In the genomic region with DNA sequence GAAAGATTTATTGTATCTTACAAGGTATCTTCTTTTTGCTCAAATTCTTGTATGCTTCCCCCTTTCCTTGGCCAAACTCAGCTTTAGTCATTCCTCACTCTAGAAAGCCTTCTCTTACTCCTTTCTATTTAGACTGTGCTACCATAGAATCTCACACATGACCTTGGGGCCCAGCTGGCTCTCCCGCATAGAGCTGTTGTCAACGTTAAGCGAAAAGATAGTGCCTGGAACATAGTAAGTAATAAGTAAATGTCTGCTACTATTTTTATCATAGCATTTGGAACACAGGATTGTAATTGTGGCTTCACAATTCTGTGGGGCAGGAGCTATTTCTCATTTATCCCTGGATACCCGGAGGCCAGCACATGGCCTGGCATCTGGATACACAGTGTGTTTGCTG, we compare ENCODE assay signal across 19 cellular contexts. TPM values are rescaled to one million over a fixed set of nuclear protein-coding genes. Genes with fewer than 3 reads are reported as not detected.
DNase-seq lines count a peak whose midpoint lies in the region; ATAC-seq and TF ChIP-seq lines count a peak whose summit lies in the region.
"Had no signal": no experiment of that assay in that cellular context is flagged by ENCODE, and none has a peak within 500 bp of the region (broad histone marks: within the 10 kb centered on the region; RNA-seq: fewer than 3 reads in every experiment).

No MANE protein-coding gene starts in this region.

- WGBS in neuronal stem cell (ENCODE audit: extremely low coverage in 2 of 2, insufficient read length in 2 of 2, insufficient replicate concordance in 1 of 2), 2 donors, result no CpG with 5 or more reads among the region's 4 CpGs

- H2BK15ac ChIP-seq in neuronal stem cell (ENCODE audit: low read length), result no peak overlapping the region

- no peak overlapping the region for H2BK120ac ChIP-seq in neuronal stem cell (ENCODE audit: low read depth, low read length)

- H3K18ac ChIP-seq in neuronal stem cell (ENCODE audit: low read length), result no peak overlapping the region

- DNase-seq in Right ventricle myocardium inferior (ENCODE audit: missing footprints) (peak; percentile 66), cardiac septum (ENCODE audit: low spot score) (no peak), left ventricle myocardium inferior (no peak), neuronal stem cell (ENCODE audit: low spot score) (no peak), amniotic stem cell (lab: John Stamatoyannopoulos, UW) (no peak), NCI-H187 (lab: John Stamatoyannopoulos, UW) (no peak), SJCRH30 (no peak)
- DNase-seq: AML-193; Calu3; CD4-positive, alpha-beta memory T cell; DMS79 treated with DMSO at 0.1 percent for 48 hours; GF-D8; HCEC 1CT had no signal

- H3K14ac ChIP-seq in neuronal stem cell (ENCODE audit: low read length), result peak overlapping the region; percentile 77

- H3K27ac ChIP-seq in left ventricle myocardium inferior (replicated peaks) (peak overlapping the region; percentile 80), neuronal stem cell (replicated peaks; ENCODE audit: low read length) (no peak overlapping the region), SJCRH30 (no peak overlapping the region)
- H3K27ac ChIP-seq: 22Rv1, A549 had no signal

- no peaks in the 10 kb centered on the region for H3K9me3 ChIP-seq in left ventricle myocardium inferior (replicated peaks)
- H3K9me3 ChIP-seq in neuronal stem cell (replicated peaks in 1 of 2; ENCODE audit: control insufficient read depth in 2 of 2, insufficient read depth in 1 of 2, low read depth in 1 of 2, low read length in 2 of 2), result peaks cover 0 to 4% of the 10 kb centered on the region in 2 donors
- no peaks in the 10 kb centered on the region for H3K9me3 ChIP-seq in SJCRH30 (replicated peaks)
- H3K9me3 ChIP-seq: A549 had no signal

- H3K9ac ChIP-seq in neuronal stem cell (ENCODE audit: low read depth, low read length, poor library complexity), result no peak overlapping the region
- H3K9ac ChIP-seq: BLaER1 had no signal

- H2BK5ac ChIP-seq in neuronal stem cell (ENCODE audit: low read length), result no peak overlapping the region

- H2BK12ac ChIP-seq in neuronal stem cell (ENCODE audit: low read length), result no peak overlapping the region

- no peak overlapping the region for H2AK5ac ChIP-seq in neuronal stem cell (ENCODE audit: low read depth, low read length)

- no peak overlapping the region for H4K91ac ChIP-seq in neuronal stem cell (ENCODE audit: low read depth, low read length, poor library complexity)

- H3K4ac ChIP-seq in neuronal stem cell (ENCODE audit: low read length), result no peak overlapping the region

- no peak overlapping the region for H2AFZ ChIP-seq in neuronal stem cell (ENCODE audit: low read length)
- H2AFZ ChIP-seq: GM23338 had no signal

- ATAC-seq in Right ventricle myocardium inferior, result peak; percentile 65
- ATAC-seq: GM23338 had no signal

- no peak overlapping the region for H4K8ac ChIP-seq in neuronal stem cell (ENCODE audit: low read depth, low read length)

- H3K79me1 ChIP-seq in neuronal stem cell (ENCODE audit: low read depth, low read length), result no peaks in the 10 kb centered on the region

- no peak overlapping the region for H3K4me2 ChIP-seq in neuronal stem cell (ENCODE audit: insufficient read depth, low read length, poor library complexity, severe bottlenecking)
- H3K4me2 ChIP-seq: A549, GM23338 had no signal

- no peak overlapping the region for H3K4me3 ChIP-seq in left ventricle myocardium inferior
- no peak overlapping the region for H3K4me3 ChIP-seq in neuronal stem cell (ENCODE audit: low read length in 2 of 2)
- no peak overlapping the region for H3K4me3 ChIP-seq in SJCRH30
- H3K4me3 ChIP-seq: A549, BLaER1, GM23338 had no signal

- intact Hi-C loops in Right ventricle myocardium inferior (cut with DNase I), result no loop called here
- intact Hi-C loops in cardiac septum (cut with DNase I), result no loop called here
- intact Hi-C loops in left ventricle myocardium inferior (cut with micrococcal nuclease), result no loop called here

- H3K36me3 ChIP-seq in left ventricle myocardium inferior, result no peaks in the 10 kb centered on the region
- no peaks in the 10 kb centered on the region for H3K36me3 ChIP-seq in neuronal stem cell (replicated peaks in 1 of 2; ENCODE audit: control insufficient read depth in 2 of 2, insufficient read depth in 2 of 2, low read length in 2 of 2)
- H3K36me3 ChIP-seq in SJCRH30, result no peaks in the 10 kb centered on the region
- H3K36me3 ChIP-seq: BLaER1 had no signal

- no peak for TF ChIP-seq CTCF in left ventricle myocardium inferior (IDR thresholded peaks at IDR 0.05; ENCODE audit: borderline replicate concordance)

- H3K23ac ChIP-seq in neuronal stem cell (ENCODE audit: low read depth, low read length, poor library complexity), result peak overlapping the region; percentile 13

- H3K27me3 ChIP-seq in left ventricle myocardium inferior (ENCODE audit: low read depth) (no peaks in the 10 kb centered on the region), neuronal stem cell (ENCODE audit: control insufficient read depth in 3 of 3, insufficient read depth in 3 of 3, low read depth in 1 of 3, low read length in 3 of 3) (no peaks in the 10 kb centered on the region), SJCRH30 (no peaks in the 10 kb centered on the region)
- H3K27me3 ChIP-seq: BLaER1 had no signal

- H3K4me1 ChIP-seq in left ventricle myocardium inferior (peaks cover 25% of the 10 kb centered on the region), neuronal stem cell (ENCODE audit: control insufficient read depth in 2 of 2, insufficient read depth in 1 of 2, low read depth in 1 of 2, low read length in 2 of 2) (peaks cover 0 to 2% of the 10 kb centered on the region in 2 donors), SJCRH30 (no peaks in the 10 kb centered on the region; the same call in 1 of the 2 replicates)
- H3K4me1 ChIP-seq: A549 had no signal

RNA-seq across cellular contexts. Expression of a gene that starts 38.9 kb away (rescaled TPM):
- not detected for total RNA-seq in Right ventricle myocardium inferior
- total RNA-seq in cardiac septum, result not detected
- not detected for total RNA-seq in left ventricle myocardium inferior
- polyA plus RNA-seq in neuronal stem cell (2013, experiment 1 of 2), result not detected
- not detected for polyA plus RNA-seq in neuronal stem cell (2013, experiment 2 of 2)
- not detected in 2 replicates for total RNA-seq in SJCRH30 (2014; rRNA removed; shearing (Covaris generic))
- total RNA-seq: Calu3; CD4-positive, alpha-beta memory T cell; GM23338; HT-29 had no signal
- polyA plus RNA-seq: A549; CD14-positive monocyte; CD4-positive, alpha-beta memory T cell; GM23338 had no signal
